ENCODE assay signal across 8 cellular contexts in the genomic region with DNA sequence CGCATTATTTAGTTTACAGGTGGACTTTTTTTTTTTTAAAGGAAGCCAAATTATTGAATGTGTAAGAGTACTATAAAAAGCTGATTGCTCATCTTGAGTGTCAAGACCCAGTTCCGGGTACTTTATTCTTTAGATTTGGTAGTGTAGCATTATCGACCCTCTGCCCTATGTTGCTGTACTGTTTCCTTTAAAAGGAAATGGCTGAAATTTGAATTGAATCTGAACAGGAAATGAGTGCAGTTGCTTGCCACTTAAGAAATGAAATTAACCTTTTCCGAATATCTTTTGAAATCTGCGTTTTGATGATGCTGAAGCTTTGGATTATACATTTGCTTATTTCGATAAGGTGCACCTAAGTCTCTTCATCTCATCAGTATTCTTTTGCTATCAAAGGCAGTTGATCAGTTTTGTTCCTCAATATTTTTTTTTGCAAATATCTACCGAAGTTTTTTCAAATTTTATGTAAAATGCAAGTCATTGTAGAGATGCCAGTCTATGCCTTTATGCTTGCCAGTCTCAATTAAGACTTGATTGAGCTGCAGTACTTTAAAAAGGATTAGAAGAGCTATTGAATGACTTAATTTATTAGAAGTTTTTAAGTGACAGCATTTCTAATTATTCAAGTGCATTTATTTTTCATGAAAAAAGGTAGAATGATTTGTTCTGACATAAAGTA. TPM values are rescaled to one million over a fixed set of nuclear protein-coding genes. Genes with fewer than 3 reads are reported as not detected.
DNase-seq lines count a peak whose midpoint lies in the region; ATAC-seq and TF ChIP-seq lines count a peak whose summit lies in the region.

No MANE protein-coding gene starts in this region.

- peaks cover 16 to 65% (median 49%) of the 10 kb centered on the region in 9 donors for H3K4me1 ChIP-seq in heart right ventricle
- peaks cover 38 to 51% of the 10 kb centered on the region in 2 donors for H3K4me1 ChIP-seq in adrenal gland (replicated peaks in 1 of 2)
- peaks cover 6 to 11% of the 10 kb centered on the region in 2 donors for H3K4me1 ChIP-seq in uterus

- H3K27ac ChIP-seq in heart right ventricle, result peak overlapping the region in 9 of 10 donors; percentile 97 to 100 (median 100)
- peak overlapping the region; percentile 75 to 99 (median 99) for H3K27ac ChIP-seq in adrenal gland
- peak overlapping the region; percentile 98 to 100 for H3K27ac ChIP-seq in uterus

- 20 to 29% methylated on average over 7 of the region's 7 CpGs for WGBS in heart right ventricle, 2 donors
- 4 to 6% (median 5%) methylated on average over 7 of the region's 7 CpGs for WGBS in adrenal gland, 4 donors
- 9 to 13% methylated on average over 7 of the region's 7 CpGs for WGBS in lower leg skin, 2 donors

- H3K4me3 ChIP-seq in heart right ventricle (peak overlapping the region; percentile 69 to 98 (median 86)), adrenal gland (peak overlapping the region in 3 of 4 donors; percentile 20 to 93 (median 92)), lower leg skin (ENCODE audit: low read depth, poor library complexity, severe bottlenecking) (peak overlapping the region; percentile 43), uterus (peak overlapping the region; percentile 90 to 99)

- DNase-seq in heart right ventricle (no peak), Right ventricle myocardium inferior (ENCODE audit: missing footprints) (no peak), adrenal gland (no peak), lower leg skin (ENCODE audit: low spot score in 2 of 2) (no peak), uterus (no peak), NCI-H2227 (lab: John Stamatoyannopoulos, UW; ENCODE audit: unreplicated experiment) (no peak), RPMI8226 (no peak), left lobe of liver (ENCODE audit: low spot score) (no peak)

- no peak for TF ChIP-seq POLR2A in adrenal gland (IDR thresholded peaks at IDR 0.05)
- no peak for TF ChIP-seq POLR2A in lower leg skin (IDR thresholded peaks at IDR 0.05)
- TF ChIP-seq POLR2A in uterus (IDR thresholded peaks at IDR 0.05), result no peak

- ATAC-seq in heart right ventricle, result no peak
- no peak for ATAC-seq in Right ventricle myocardium inferior
- ATAC-seq in left lobe of liver, result no peak

- H3K36me3 ChIP-seq in heart right ventricle, result peaks cover 0 to 30% (median 0%) of the 10 kb centered on the region in 9 donors
- H3K36me3 ChIP-seq in adrenal gland (replicated peaks in 1 of 2), result no peaks in the 10 kb centered on the region
- no peaks in the 10 kb centered on the region for H3K36me3 ChIP-seq in uterus

- H3K27me3 ChIP-seq in heart right ventricle (no peaks in the 10 kb centered on the region), adrenal gland (no peaks in the 10 kb centered on the region), uterus (no peaks in the 10 kb centered on the region)

- intact Hi-C loops in heart right ventricle (cut with DNase I) (loop anchor here in 6 of 10 donors (5.0 to 10.0 kb wide), 3 partner anchors 46 to 62 kb away; partner anchors contain the start of genes DHRS11 (in 6 of the 6) and ZNHIT3 (in 1 of the 6)), Right ventricle myocardium inferior (cut with DNase I) (loop anchor here (5.0 kb wide), 1 partner anchor 46 kb away; the partner anchor contains the start of gene DHRS11), adrenal gland (cut with DNase I) (no loop called here), lower leg skin (cut with DNase I; ENCODE audit: low total_unique reads) (no loop called here), uterus (cut with DNase I; ENCODE audit: low total_unique reads) (loop anchor here (5.0 kb wide), 1 partner anchor 51 kb away; no protein-coding TSS in a partner anchor)

- TF ChIP-seq CTCF in heart right ventricle (IDR thresholded peaks at IDR 0.05), result no peak
- TF ChIP-seq CTCF in adrenal gland (IDR thresholded peaks at IDR 0.05), result no peak
- no peak for TF ChIP-seq CTCF in lower leg skin (IDR thresholded peaks at IDR 0.05)
- TF ChIP-seq CTCF in uterus (IDR thresholded peaks at IDR 0.05), result no peak

- H3K9me3 ChIP-seq in heart right ventricle, result no peaks in the 10 kb centered on the region
- H3K9me3 ChIP-seq in adrenal gland (replicated peaks in 1 of 3), result no peaks in the 10 kb centered on the region
- no peaks in the 10 kb centered on the region for H3K9me3 ChIP-seq in uterus

RNA-seq across cellular contexts. Expression of gene GGNBP2, which starts 1.8 kb away (rescaled TPM):
- total RNA-seq in heart right ventricle, result 10 to 100 TPM; 35.6 to 51.2 (median 48.1) TPM
- polyA plus RNA-seq in heart right ventricle, result 10 to 100 TPM; 25.9 to 41.3 TPM
- 44.5 TPM for total RNA-seq in Right ventricle myocardium inferior
- 10 to 100 TPM; 30.4 to 66.6 (median 60.4) TPM for total RNA-seq in adrenal gland
- polyA plus RNA-seq in adrenal gland, result 10 to 100 TPM; 39.0 to 87.3 (median 48.5) TPM
- 10 to 100 TPM; 38.2 to 79.6 (median 55.0) TPM for total RNA-seq in lower leg skin
- total RNA-seq in uterus, result 10 to 100 TPM; 24.6 to 93.0 (median 51.9) TPM
- total RNA-seq in left lobe of liver, result 30.1 TPM

RNA-seq across cellular contexts. Expression of gene PIGW, which starts 11.8 kb away (rescaled TPM):
- 10 to 100 TPM in 1 of 10 donors, 1 to 10 TPM in 9; 4.0 to 10.2 (median 6.5) TPM for total RNA-seq in heart right ventricle
- polyA plus RNA-seq in heart right ventricle, result 1 to 10 TPM; 2.5 to 5.1 TPM
- total RNA-seq in Right ventricle myocardium inferior, result 5.8 TPM
- 10 to 100 TPM in 1 of 8 donors, 1 to 10 TPM in 7; 1.7 to 13.2 (median 5.2) TPM for total RNA-seq in adrenal gland
- polyA plus RNA-seq in adrenal gland, result 10 to 100 TPM in 1 of 3 donors, 1 to 10 TPM in 2; 2.4 to 14.6 (median 3.0) TPM
- total RNA-seq in lower leg skin, result 1 to 10 TPM; 4.3 to 9.0 (median 6.9) TPM
- total RNA-seq in uterus, result 10 to 100 TPM in 2 of 4 donors, 1 to 10 TPM in 1, not detected in 1; 8.6 to 12.9 (median 11.0) TPM
- total RNA-seq in left lobe of liver, result 3.3 TPM

RNA-seq across cellular contexts. Expression of gene MYO19, which starts 11.9 kb away (rescaled TPM):
- total RNA-seq in heart right ventricle (10 to 100 TPM in 9 of 10 donors, 1 to 10 TPM in 1; 8.8 to 22.9 (median 13.9) TPM), Right ventricle myocardium inferior (16.1 TPM), adrenal gland (10 to 100 TPM; 12.0 to 32.5 (median 27.9) TPM), lower leg skin (100 to 1,000 TPM in 1 of 4 donors, 10 to 100 TPM in 3; 70.5 to 167 (median 88.1) TPM), uterus (10 to 100 TPM in 3 of 4 donors, 1 to 10 TPM in 1; 7.9 to 69.7 (median 48.5) TPM), left lobe of liver (22.2 TPM)
- polyA plus RNA-seq in heart right ventricle (10 to 100 TPM; 15.6 to 40.4 TPM), adrenal gland (10 to 100 TPM; 16.3 to 43.6 (median 37.5) TPM)

RNA-seq across cellular contexts. Expression of gene DHRS11, which starts 45.1 kb away (rescaled TPM):
- total RNA-seq in heart right ventricle (10 to 100 TPM; 11.0 to 24.7 (median 18.9) TPM), Right ventricle myocardium inferior (15.7 TPM), adrenal gland (10 to 100 TPM in 6 of 8 donors, 1 to 10 TPM in 2; 5.9 to 28.1 (median 12.0) TPM), lower leg skin (10 to 100 TPM; 11.3 to 21.1 (median 14.9) TPM), uterus (10 to 100 TPM in 1 of 4 donors, 1 to 10 TPM in 3; 1.8 to 22.8 (median 6.2) TPM), left lobe of liver (11.3 TPM)
- polyA plus RNA-seq in heart right ventricle (10 to 100 TPM; 12.9 to 23.3 TPM), adrenal gland (10 to 100 TPM; 12.8 to 21.3 (median 13.8) TPM)

RNA-seq across cellular contexts. Expression of gene MRM1, which starts 54.8 kb away (rescaled TPM):
- total RNA-seq in heart right ventricle (1 to 10 TPM; 5.5 to 8.8 (median 6.8) TPM), Right ventricle myocardium inferior (9.4 TPM), adrenal gland (10 to 100 TPM in 4 of 8 donors, 1 to 10 TPM in 4; 5.2 to 18.5 (median 10.1) TPM), lower leg skin (1 to 10 TPM; 5.1 to 8.9 (median 5.9) TPM), uterus (1 to 10 TPM in 3 of 4 donors, not detected in 1; 3.7 to 8.5 (median 4.6) TPM), left lobe of liver (6.4 TPM)
- polyA plus RNA-seq in heart right ventricle (10 to 100 TPM in 1 of 2 donors, 1 to 10 TPM in 1; 9.1 to 10.3 TPM), adrenal gland (10 to 100 TPM in 1 of 3 donors, 1 to 10 TPM in 2; 6.9 to 10.1 (median 7.0) TPM)

Comparison
In these comparisons a context has a peak if more than half of its experiments do, and no peak if none do; other contexts are left out.
1. H3K4me3 ChIP-seq: peak in every context shown above with its lines; median percentile 94 in uterus; 92 in adrenal gland; 86 in heart right ventricle; 43 in lower leg skin.
2. intact Hi-C loops: an anchor here in heart right ventricle (5.0 to 10.0 kb wide), Right ventricle myocardium inferior (5.0 kb wide) and uterus (5.0 kb wide); none called in adrenal gland and lower leg skin.